1 cellular context compared by ENCODE assay signal in genomic region chr1:160610584-160611242, GRCh38.
TF ChIP-seq lines count a peak whose summit lies in the region.

No MANE protein-coding gene starts in this region.

TF ChIP-seq in K562, 482 proteins besides CTCF, POLR2A, EP300 and RAD21:
- TF ChIP-seq PCBP2 (IDR thresholded peaks at IDR 0.05; ENCODE audit: low read depth, low read length, poor library complexity, severe bottlenecking) (no peak), ZNF224 (CRISPR knock-in tag; IDR thresholded peaks at IDR 0.05) (no peak), SP1 (CRISPR knock-in tag; IDR thresholded peaks at IDR 0.05) (no peak), CAMTA2 (CRISPR knock-in tag; conservative IDR thresholded peaks at IDR 0.05) (no peak), PHF21A (IDR thresholded peaks at IDR 0.05; ENCODE audit: borderline replicate concordance, low read depth) (no peak), ATF7 (IDR thresholded peaks at IDR 0.05) (no peak), RBM14 (IDR thresholded peaks at IDR 0.05; ENCODE audit: borderline replicate concordance, insufficient read depth, low read depth, low read length) (no peak), POLR2H (tag; IDR thresholded peaks at IDR 0.05; ENCODE audit: low read depth) (no peak)
- TF ChIP-seq, protein P1, sequence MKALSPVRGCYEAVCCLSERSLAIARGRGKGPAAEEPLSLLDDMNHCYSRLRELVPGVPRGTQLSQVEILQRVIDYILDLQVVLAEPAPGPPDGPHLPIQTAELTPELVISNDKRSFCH (CRISPR knock-in tag; IDR thresholded peaks at IDR 0.05) = no peak
- TF ChIP-seq, protein P1 (tag; IDR thresholded peaks at IDR 0.05) = no peak
- TF ChIP-seq, protein P2, sequence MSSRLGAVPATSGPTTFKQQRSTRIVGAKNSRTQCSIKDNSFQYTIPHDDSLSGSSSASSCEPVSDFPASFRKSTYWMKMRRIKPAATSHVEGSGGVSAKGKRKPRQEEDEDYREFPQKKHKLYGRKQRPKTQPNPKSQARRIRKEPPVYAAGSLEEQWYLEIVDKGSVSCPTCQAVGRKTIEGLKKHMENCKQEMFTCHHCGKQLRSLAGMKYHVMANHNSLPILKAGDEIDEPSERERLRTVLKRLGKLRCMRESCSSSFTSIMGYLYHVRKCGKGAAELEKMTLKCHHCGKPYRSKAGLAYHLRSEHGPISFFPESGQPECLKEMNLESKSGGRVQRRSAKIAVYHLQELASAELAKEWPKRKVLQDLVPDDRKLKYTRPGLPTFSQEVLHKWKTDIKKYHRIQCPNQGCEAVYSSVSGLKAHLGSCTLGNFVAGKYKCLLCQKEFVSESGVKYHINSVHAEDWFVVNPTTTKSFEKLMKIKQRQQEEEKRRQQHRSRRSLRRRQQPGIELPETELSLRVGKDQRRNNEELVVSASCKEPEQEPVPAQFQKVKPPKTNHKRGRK (tag; IDR thresholded peaks at IDR 0.05) = no peak
